8 cellular contexts compared by ENCODE assay signal in genomic region chr12:388547-389137, GRCh38. TPM values are rescaled to one million over a fixed set of nuclear protein-coding genes. Genes with fewer than 3 reads are reported as not detected.
DNase-seq lines count a peak whose midpoint lies in the region; ATAC-seq and TF ChIP-seq lines count a peak whose summit lies in the region.

No MANE protein-coding gene starts in this region.

- H4K20me1 ChIP-seq in fibroblast of lung (ENCODE audit: control insufficient read depth, extremely low read depth, insufficient read depth, low read length) = peaks cover 2% of the 10 kb centered on the region

- no peak overlapping the region for H4K91ac ChIP-seq in neuronal stem cell (ENCODE audit: low read depth, low read length, poor library complexity)

- no peaks in the 10 kb centered on the region for H3K79me1 ChIP-seq in neuronal stem cell (ENCODE audit: low read depth, low read length)

- no peaks in the 10 kb centered on the region for H3K27me3 ChIP-seq in fibroblast of lung (ENCODE audit: control insufficient read depth, insufficient read depth, low read length)
- no peaks in the 10 kb centered on the region for H3K27me3 ChIP-seq in neuronal stem cell (ENCODE audit: control insufficient read depth in 3 of 3, insufficient read depth in 3 of 3, low read depth in 1 of 3, low read length in 3 of 3)

- H3K14ac ChIP-seq in neuronal stem cell (ENCODE audit: low read length) = no peak overlapping the region

- no peak for DNase-seq in Right ventricle myocardium inferior (ENCODE audit: missing footprints)
- no peak for DNase-seq in cardiac septum (ENCODE audit: low spot score)
- DNase-seq in activated CD4-positive, alpha-beta T cell treated with anti-CD3 and anti-CD28 coated beads, Interleukin-2, amount 50 U/mL, for 4 hours = peak; percentile 17 to 21
- peak; percentile 19 to 21 for DNase-seq in fibroblast of lung (ENCODE audit: low read depth in 2 of 2)
- no peak for DNase-seq in neuronal stem cell (ENCODE audit: low spot score)
- DNase-seq in NCI-H1105 (lab: John Stamatoyannopoulos, UW) = no peak

- no peak overlapping the region for H2BK15ac ChIP-seq in neuronal stem cell (ENCODE audit: low read length)

- peak overlapping the region; percentile 87 for H3K9ac ChIP-seq in fibroblast of lung (ENCODE audit: insufficient read depth, low read length)
- peak overlapping the region; percentile 93 for H3K9ac ChIP-seq in neuronal stem cell (ENCODE audit: low read depth, low read length, poor library complexity)

- H3K18ac ChIP-seq in neuronal stem cell (ENCODE audit: low read length) = peak overlapping the region; percentile 27

- H3K27ac ChIP-seq in fibroblast of lung (ENCODE audit: insufficient read depth, low read length) (peak overlapping the region; percentile 95), neuronal stem cell (replicated peaks; ENCODE audit: low read length) (peak overlapping the region; percentile 95), urinary bladder (ENCODE audit: low read depth) (peak overlapping the region; percentile 93)

- H3K4me2 ChIP-seq in fibroblast of lung (ENCODE audit: extremely low read depth, insufficient read depth, low read length) = peak overlapping the region; percentile 94
- H3K4me2 ChIP-seq in neuronal stem cell (ENCODE audit: insufficient read depth, low read length, poor library complexity, severe bottlenecking) = peak overlapping the region; percentile 39

- no peak overlapping the region for H3K4ac ChIP-seq in neuronal stem cell (ENCODE audit: low read length)

- H3K23ac ChIP-seq in neuronal stem cell (ENCODE audit: low read depth, low read length, poor library complexity) = no peak overlapping the region

- no peak overlapping the region for H2BK12ac ChIP-seq in neuronal stem cell (ENCODE audit: low read length)

- H2BK5ac ChIP-seq in neuronal stem cell (ENCODE audit: low read length) = peak overlapping the region; percentile 56

- no peaks in the 10 kb centered on the region for H3K9me3 ChIP-seq in fibroblast of lung (ENCODE audit: control insufficient read depth, insufficient read depth, low read depth, low read length)
- no peaks in the 10 kb centered on the region for H3K9me3 ChIP-seq in neuronal stem cell (replicated peaks in 1 of 2; ENCODE audit: control insufficient read depth in 2 of 2, insufficient read depth in 1 of 2, low read depth in 1 of 2, low read length in 2 of 2)

- peaks cover under 1% of the 10 kb centered on the region for H3K36me3 ChIP-seq in fibroblast of lung (ENCODE audit: control insufficient read depth, insufficient read depth, low read length)
- peaks cover 3 to 29% of the 10 kb centered on the region in 2 donors for H3K36me3 ChIP-seq in neuronal stem cell (replicated peaks in 1 of 2; ENCODE audit: control insufficient read depth in 2 of 2, insufficient read depth in 2 of 2, low read length in 2 of 2)
- H3K36me3 ChIP-seq in urinary bladder (ENCODE audit: insufficient read depth) = peaks cover 3% of the 10 kb centered on the region

- H4K8ac ChIP-seq in neuronal stem cell (ENCODE audit: low read depth, low read length) = no peak overlapping the region

- ATAC-seq in Right ventricle myocardium inferior (peak; percentile 23), HG03432 (IDR thresholded peaks at IDR 0.05; ENCODE audit: unreplicated experiment) (peak; percentile 32)

- peaks cover 43% of the 10 kb centered on the region for H3K79me2 ChIP-seq in fibroblast of lung (ENCODE audit: control insufficient read depth, insufficient read depth, low read length)

- intact Hi-C loops in Right ventricle myocardium inferior (cut with DNase I) = no loop called here
- intact Hi-C loops in cardiac septum (cut with DNase I) = no loop called here

- H2AK5ac ChIP-seq in neuronal stem cell (ENCODE audit: low read depth, low read length) = no peak overlapping the region

- no CpG with 5 or more reads among the region's 35 CpGs for WGBS in neuronal stem cell (ENCODE audit: extremely low coverage in 2 of 2, insufficient read length in 2 of 2, insufficient replicate concordance in 1 of 2), 2 donors
- under 1% methylated on average over 35 of the region's 35 CpGs for WGBS in urinary bladder

- peak overlapping the region; percentile 99 for H2AFZ ChIP-seq in fibroblast of lung (ENCODE audit: low read length)
- peak overlapping the region; percentile 95 for H2AFZ ChIP-seq in neuronal stem cell (ENCODE audit: low read length)

- H3K4me3 ChIP-seq in fibroblast of lung (replicated peaks in 1 of 4; ENCODE audit: control extremely low read depth in 1 of 4, insufficient read depth in 1 of 4, low read depth in 3 of 4, low read length in 4 of 4) (peak overlapping the region; percentile 82 to 100 (median 89)), neuronal stem cell (ENCODE audit: low read length in 2 of 2) (peak overlapping the region; percentile 81 to 85), urinary bladder (ENCODE audit: low read depth, low read length) (peak overlapping the region; percentile 92)

- TF ChIP-seq CTCF in fibroblast of lung (conservative IDR thresholded peaks at IDR 0.05 in 1 of 2, IDR thresholded peaks at IDR 0.05 in 1 of 2; ENCODE audit: low read depth in 1 of 2, low read length in 2 of 2) = no peak

- no peak overlapping the region for H2BK120ac ChIP-seq in neuronal stem cell (ENCODE audit: low read depth, low read length)

- H3K4me1 ChIP-seq in fibroblast of lung (ENCODE audit: control insufficient read depth, extremely low read depth, insufficient read depth, low read length) (peaks cover 5% of the 10 kb centered on the region), neuronal stem cell (ENCODE audit: control insufficient read depth in 2 of 2, insufficient read depth in 1 of 2, low read depth in 1 of 2, low read length in 2 of 2) (peaks cover 0 to 13% of the 10 kb centered on the region in 2 donors), urinary bladder (ENCODE audit: insufficient read depth) (no peaks in the 10 kb centered on the region)

RNA-seq across cellular contexts. Expression of gene KDM5A, which starts 0.5 kb away (rescaled TPM):
- total RNA-seq in Right ventricle myocardium inferior (25.5 TPM), cardiac septum (35.3 TPM), fibroblast of lung (48.0 and 54.5 TPM in 2 replicates), urinary bladder (69.5 TPM)
- polyA plus RNA-seq in fibroblast of lung (19.8 and 24.4 TPM in 2 replicates), urinary bladder (12.3 TPM)
- 16.9 and 23.5 TPM in 2 replicates for polyA plus RNA-seq in fibroblast of lung (2012)
- polyA minus RNA-seq in fibroblast of lung (ENCODE audit: low replicate concordance) = 50.5 and 60.6 TPM in 2 replicates
- polyA plus RNA-seq in neuronal stem cell (2013, experiment 1 of 2) = 16.6 TPM
- 16.4 TPM for polyA plus RNA-seq in neuronal stem cell (2013, experiment 2 of 2)

RNA-seq across cellular contexts. Expression of gene CCDC77, which starts 12.8 kb away (rescaled TPM):
- total RNA-seq in Right ventricle myocardium inferior = 3.1 TPM
- total RNA-seq in cardiac septum = 2.2 TPM
- total RNA-seq in fibroblast of lung = 4.4 and 6.8 TPM in 2 replicates
- polyA plus RNA-seq in fibroblast of lung = 8.8 and 8.9 TPM in 2 replicates
- 5.4 and 5.6 TPM in 2 replicates for polyA plus RNA-seq in fibroblast of lung (2012)
- polyA minus RNA-seq in fibroblast of lung (ENCODE audit: low replicate concordance) = 2.5 and 6.4 TPM in 2 replicates
- polyA plus RNA-seq in neuronal stem cell (2013, experiment 1 of 2) = 39.3 TPM
- 44.2 TPM for polyA plus RNA-seq in neuronal stem cell (2013, experiment 2 of 2)
- 10.0 TPM for total RNA-seq in urinary bladder
- 6.4 TPM for polyA plus RNA-seq in urinary bladder

Comparison
In these comparisons a context has a peak if more than half of its experiments do, and no peak if none do; other contexts are left out.
1. DNase-seq: peak in activated CD4-positive, alpha-beta T cell treated with anti-CD3 and anti-CD28 coated beads, Interleukin-2, amount 50 U/mL, for 4 hours (2 of 2) and fibroblast of lung (2 of 2); none in Right ventricle myocardium inferior (single experiment), cardiac septum (single experiment), neuronal stem cell (single experiment) and NCI-H1105 (single experiment).
2. Peak in every context shown above with its lines, with median percentiles within 50 percentile points of each other: H3K27ac ChIP-seq and H3K4me3 ChIP-seq.